ENCODE assay signal across 8 cellular contexts in genomic region chr17:45852535-45853297, GRCh38. TPM values are rescaled to one million over a fixed set of nuclear protein-coding genes. Genes with fewer than 3 reads are reported as not detected.
A peak's percentile ranks its signal among the peaks of the same experiment; 100 is the strongest.
DNase-seq lines count a peak whose midpoint lies in the region; ATAC-seq and TF ChIP-seq lines count a peak whose summit lies in the region.

No MANE protein-coding gene starts in this region.

- H3K27me3 ChIP-seq in Peyer's patch: no peaks in the 10 kb centered on the region
- no peaks in the 10 kb centered on the region for H3K27me3 ChIP-seq in foreskin keratinocyte
- H3K27me3 ChIP-seq in trophoblast cell (ENCODE audit: insufficient read depth, low read length): no peaks in the 10 kb centered on the region
- no peaks in the 10 kb centered on the region for H3K27me3 ChIP-seq in aorta (ENCODE audit: control insufficient read depth in 1 of 2, insufficient read depth in 2 of 2, low read length in 1 of 2)

- no peak overlapping the region for H2BK12ac ChIP-seq in trophoblast cell (ENCODE audit: low read length)

- DNase-seq in CMK (ENCODE audit: low read depth) (peak; percentile 40), HuH-7 (ENCODE audit: low spot score) (peak; percentile 75), Peyer's patch (peak; percentile 53 to 77 (median 56)), foreskin keratinocyte (peak in 1 of 2 donors; percentile 22), trophoblast cell (peak; percentile 41 to 79), aorta (peak in 1 of 2 donors; percentile 50), ureter (ENCODE audit: low spot score) (no peak)
- peak; percentile 29 for DNase-seq in activated T-helper 1 cell treated with anti-CD3 and anti-CD28 coated beads, Interleukin-12 subunit alpha, Interleukin-12 subunit beta, Interleukin-2, Interleukin-4 antibody, amounts not matched to agents 30 ng/mL and 10 ng/mL and 1 ng/mL, durations not matched to agents 14 hours and 24 hours and 36 hours (ENCODE audit: low spot score)

- H4K91ac ChIP-seq in trophoblast cell (ENCODE audit: low read depth, low read length): no peak overlapping the region

- H3K4me1 ChIP-seq in Peyer's patch (no peaks in the 10 kb centered on the region), foreskin keratinocyte (no peaks in the 10 kb centered on the region), trophoblast cell (ENCODE audit: control insufficient read depth in 1 of 2, insufficient read depth in 2 of 2, low read length in 2 of 2) (no peaks in the 10 kb centered on the region), aorta (ENCODE audit: control insufficient read depth in 1 of 2, insufficient read depth in 2 of 2, low read length in 2 of 2) (no peaks in the 10 kb centered on the region)

- H3K4me1 Mint-ChIP-seq in activated T-helper 1 cell treated with anti-CD3 and anti-CD28 coated beads, Interleukin-12 subunit alpha, Interleukin-12 subunit beta, Interleukin-2, Interleukin-4 antibody, amounts not matched to agents 30 ng/mL and 10 ng/mL and 1 ng/mL, durations not matched to agents 14 hours and 24 hours and 36 hours (ENCODE audit: low read depth): peaks cover 4% of the 10 kb centered on the region

- peaks cover 7% of the 10 kb centered on the region for H3K27me3 Mint-ChIP-seq in activated T-helper 1 cell treated with anti-CD3 and anti-CD28 coated beads, Interleukin-12 subunit alpha, Interleukin-12 subunit beta, Interleukin-2, Interleukin-4 antibody, amounts not matched to agents 30 ng/mL and 10 ng/mL and 1 ng/mL, durations not matched to agents 14 hours and 24 hours and 36 hours (ENCODE audit: insufficient read depth)

- H3K4me3 ChIP-seq in Peyer's patch (no peak overlapping the region), trophoblast cell (ENCODE audit: low read depth, low read length) (no peak overlapping the region), aorta (ENCODE audit: low read length in 2 of 2) (no peak overlapping the region)

- H3K4me3 Mint-ChIP-seq in activated T-helper 1 cell treated with anti-CD3 and anti-CD28 coated beads, Interleukin-12 subunit alpha, Interleukin-12 subunit beta, Interleukin-2, Interleukin-4 antibody, amounts not matched to agents 30 ng/mL and 10 ng/mL and 1 ng/mL, durations not matched to agents 14 hours and 24 hours and 36 hours: no peak overlapping the region

- no peak overlapping the region for H3K4me2 ChIP-seq in trophoblast cell (ENCODE audit: low read length)

- no peak for ATAC-seq in foreskin keratinocyte
- ATAC-seq in aorta (ENCODE audit: low FRiP score): peak; percentile 58

- no peak overlapping the region for H3K9ac ChIP-seq in trophoblast cell (ENCODE audit: low read length)

- H3K9me3 Mint-ChIP-seq in activated T-helper 1 cell treated with anti-CD3 and anti-CD28 coated beads, Interleukin-12 subunit alpha, Interleukin-12 subunit beta, Interleukin-2, Interleukin-4 antibody, amounts not matched to agents 30 ng/mL and 10 ng/mL and 1 ng/mL, durations not matched to agents 14 hours and 24 hours and 36 hours: no peaks in the 10 kb centered on the region

- H4K12ac ChIP-seq in trophoblast cell (ENCODE audit: low read depth, low read length): no peak overlapping the region

- peak; percentile 59 to 88 (median 74) for TF ChIP-seq CTCF in Peyer's patch (IDR thresholded peaks at IDR 0.05)
- TF ChIP-seq CTCF in foreskin keratinocyte (conservative IDR thresholded peaks at IDR 0.05): peak; percentile 92

- intact Hi-C loops in activated T-helper 1 cell treated with anti-CD3 and anti-CD28 coated beads, Interleukin-12 subunit alpha, Interleukin-12 subunit beta, Interleukin-2, Interleukin-4 antibody, amounts not matched to agents 30 ng/mL and 10 ng/mL and 1 ng/mL, durations not matched to agents 14 hours and 24 hours and 36 hours (cut with micrococcal nuclease): loop anchor here (5.0 kb wide), 2 partner anchors 95 to 210 kb away; no protein-coding TSS in a partner anchor
- intact Hi-C loops in aorta (cut with DNase I): no loop called here

- H3K27ac Mint-ChIP-seq in activated T-helper 1 cell treated with anti-CD3 and anti-CD28 coated beads, Interleukin-12 subunit alpha, Interleukin-12 subunit beta, Interleukin-2, Interleukin-4 antibody, amounts not matched to agents 30 ng/mL and 10 ng/mL and 1 ng/mL, durations not matched to agents 14 hours and 24 hours and 36 hours: no peak overlapping the region

- TF ChIP-seq POLR2A in Peyer's patch (IDR thresholded peaks at IDR 0.05): no peak

- H2AK5ac ChIP-seq in trophoblast cell (ENCODE audit: low read length): no peak overlapping the region

- H2BK120ac ChIP-seq in trophoblast cell (ENCODE audit: insufficient read depth, low read length, poor library complexity): no peak overlapping the region

- no peak overlapping the region for H2AFZ ChIP-seq in trophoblast cell (ENCODE audit: insufficient read depth, low read length, poor library complexity)

- no peak overlapping the region for H3K18ac ChIP-seq in trophoblast cell (ENCODE audit: low read length)

- H3K79me1 ChIP-seq in trophoblast cell (ENCODE audit: low read length): no peaks in the 10 kb centered on the region

- H3K4ac ChIP-seq in trophoblast cell (ENCODE audit: low read depth, low read length): no peak overlapping the region

- no peak overlapping the region for H3K14ac ChIP-seq in trophoblast cell (ENCODE audit: low read length)

- H4K8ac ChIP-seq in trophoblast cell (ENCODE audit: low read depth, low read length): no peak overlapping the region

- H3K27ac ChIP-seq in Peyer's patch: no peak overlapping the region
- H3K27ac ChIP-seq in foreskin keratinocyte: no peak overlapping the region
- no peak overlapping the region for H3K27ac ChIP-seq in trophoblast cell (ENCODE audit: low read depth, low read length)
- H3K27ac ChIP-seq in aorta (ENCODE audit: low read depth in 1 of 2, low read length in 2 of 2): no peak overlapping the region

- H3K79me2 ChIP-seq in trophoblast cell (ENCODE audit: control insufficient read depth, insufficient read depth, low read length, poor library complexity): no peaks in the 10 kb centered on the region

- WGBS in trophoblast cell (ENCODE audit: extremely low coverage, insufficient coverage, insufficient read length): no CpG with 5 or more reads among the region's 12 CpGs
- 22 to 23% methylated on average over 12 of the region's 12 CpGs for WGBS in aorta, 2 donors

- no peak overlapping the region for H3K23ac ChIP-seq in trophoblast cell (ENCODE audit: low read length)

- no peak overlapping the region for H2BK5ac ChIP-seq in trophoblast cell (ENCODE audit: low read depth, low read length, poor library complexity)

- H3K9me3 ChIP-seq in Peyer's patch (no peaks in the 10 kb centered on the region), trophoblast cell (ENCODE audit: insufficient read depth, low read depth, low read length) (no peaks in the 10 kb centered on the region), aorta (ENCODE audit: control insufficient read depth, low read length) (no peaks in the 10 kb centered on the region)

- H3K36me3 Mint-ChIP-seq in activated T-helper 1 cell treated with anti-CD3 and anti-CD28 coated beads, Interleukin-12 subunit alpha, Interleukin-12 subunit beta, Interleukin-2, Interleukin-4 antibody, amounts not matched to agents 30 ng/mL and 10 ng/mL and 1 ng/mL, durations not matched to agents 14 hours and 24 hours and 36 hours (ENCODE audit: low read depth): no peaks in the 10 kb centered on the region

- H3K36me3 ChIP-seq in Peyer's patch (no peaks in the 10 kb centered on the region), trophoblast cell (ENCODE audit: control insufficient read depth in 1 of 2, insufficient read depth in 2 of 2, low read length in 2 of 2) (no peaks in the 10 kb centered on the region), aorta (ENCODE audit: control insufficient read depth in 1 of 2, insufficient read depth in 2 of 2, low read length in 1 of 2) (no peaks in the 10 kb centered on the region)

RNA-seq across cellular contexts. Expression of gene SPPL2C, which starts 8.0 kb away (rescaled TPM):
- total RNA-seq in Peyer's patch (not detected), foreskin keratinocyte (not detected in 2 replicates), aorta (not detected), ureter (not detected)
- total RNA-seq in activated T-helper 1 cell treated with anti-CD3 and anti-CD28 coated beads, Interleukin-12 subunit alpha, Interleukin-12 subunit beta, Interleukin-2, Interleukin-4 antibody, amounts not matched to agents 30 ng/mL and 10 ng/mL and 1 ng/mL, durations not matched to agents 14 hours and 24 hours and 36 hours: not detected in 2 replicates
- polyA plus RNA-seq in foreskin keratinocyte (not detected in 2 replicates), aorta (not detected)
- not detected in 2 replicates for polyA plus RNA-seq in trophoblast cell (2013)

RNA-seq across cellular contexts. Expression of gene MAPT, which starts 41.6 kb away (rescaled TPM):
- total RNA-seq in Peyer's patch (1 to 10 TPM in 1 of 4 donors, under 1 TPM in 2, not detected in 1; 0.35 to 1.6 (median 0.94) TPM), foreskin keratinocyte (0.04 and 0.17 TPM in 2 replicates), aorta (1 to 10 TPM; 1.3 to 3.9 TPM), ureter (6.1 TPM)
- 0.64 and 1.1 TPM in 2 replicates for total RNA-seq in activated T-helper 1 cell treated with anti-CD3 and anti-CD28 coated beads, Interleukin-12 subunit alpha, Interleukin-12 subunit beta, Interleukin-2, Interleukin-4 antibody, amounts not matched to agents 30 ng/mL and 10 ng/mL and 1 ng/mL, durations not matched to agents 14 hours and 24 hours and 36 hours
- polyA plus RNA-seq in foreskin keratinocyte (0.09 and 0.12 TPM in 2 replicates), aorta (under 1 TPM; 0.13 to 0.51 TPM)
- polyA plus RNA-seq in trophoblast cell (2013): 5.3 and 5.4 TPM in 2 replicates
